ENCODE assay signal across 11 cellular contexts in the genomic region with DNA sequence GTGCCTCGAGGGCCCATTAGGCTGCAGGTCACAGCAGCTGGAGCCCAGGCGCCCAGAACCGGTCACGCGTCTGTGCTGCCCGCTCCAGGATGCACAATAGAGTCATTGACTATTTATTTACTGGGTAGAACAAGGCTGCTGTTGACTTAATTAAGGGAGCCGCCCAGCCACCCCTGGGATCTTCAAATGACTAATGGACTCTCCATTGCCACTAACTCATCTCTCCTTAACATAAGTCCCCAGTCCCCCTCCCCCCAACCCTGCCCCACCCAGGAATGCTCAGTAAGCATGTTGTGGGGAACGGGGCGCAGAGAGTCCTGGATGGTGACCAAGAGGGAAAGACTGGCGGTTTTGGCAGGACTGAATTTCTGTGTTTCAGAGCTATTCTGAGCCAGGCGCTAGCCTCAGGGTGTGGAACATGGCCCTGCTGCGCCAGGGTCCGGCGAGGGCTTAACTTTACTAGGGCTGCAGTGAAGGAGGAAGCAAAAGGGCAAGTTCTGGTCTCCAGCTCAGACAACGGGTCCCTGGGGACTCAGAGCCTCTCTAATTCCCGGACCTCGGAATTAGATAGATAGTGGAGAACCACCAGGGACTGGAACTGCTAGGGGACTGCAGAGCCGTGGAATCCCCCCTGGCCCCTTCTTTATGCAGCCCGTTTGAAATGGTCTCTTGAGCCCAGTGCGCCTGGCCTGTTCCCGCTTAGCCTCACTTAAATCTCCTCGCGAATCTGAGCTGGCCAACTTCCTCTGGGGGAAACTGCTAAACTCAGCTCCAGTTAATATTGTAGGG. TPM values are rescaled to one million over a fixed set of nuclear protein-coding genes. Genes with fewer than 3 reads are reported as not detected.
DNase-seq lines count a peak whose midpoint lies in the region; ATAC-seq, FAIRE-seq and TF ChIP-seq lines count a peak whose summit lies in the region.
"Had no signal": no experiment of that assay in that cellular context is flagged by ENCODE, and none has a peak within 500 bp of the region (broad histone marks: within the 10 kb centered on the region; RNA-seq: fewer than 3 reads in every experiment).

No MANE protein-coding gene starts in this region.

- no peak overlapping the region for H3K27ac ChIP-seq in A549
- H3K27ac ChIP-seq: testis had no signal

- H3K4me3 Mint-ChIP-seq in activated CD4-positive, alpha-beta memory T cell treated with anti-CD3 and anti-CD28 coated beads for 36 hours: no peak overlapping the region
- no peak overlapping the region for H3K4me3 Mint-ChIP-seq in activated naive CD4-positive, alpha-beta T cell treated with anti-CD3 and anti-CD28 coated beads for 36 hours
- H3K4me3 Mint-ChIP-seq: CD4-positive, alpha-beta T cell had no signal

- POLR2A ChIA-PET in A549 (lab: Yijun Ruan, JAX): no interaction called here
- POLR2A ChIA-PET in activated CD4-positive, alpha-beta memory T cell treated with anti-CD3 and anti-CD28 coated beads for 36 hours (lab: Charles Lee): no interaction called here

- no peaks in the 10 kb centered on the region for H3K36me3 ChIP-seq in adipocyte (ENCODE audit: control insufficient read depth, insufficient read depth, low read length, severe bottlenecking)

- 0 out of 3 replicates have a peak, but pooled peaks cover 4% of the 10 kb centered on the region for H3K4me1 ChIP-seq in A549
- H3K4me1 ChIP-seq in adipocyte (ENCODE audit: control insufficient read depth, insufficient read depth, low read length): peaks cover 19% of the 10 kb centered on the region

- no peak; a peak in 1 of 6 replicates for ATAC-seq in A549
- ATAC-seq in GM18867 (IDR thresholded peaks at IDR 0.05; ENCODE audit: unreplicated experiment): no peak

- FAIRE-seq in A549 (lab: Jason Lieb, UNC) (no peak), H54 (lab: Jason Lieb, UNC) (no peak)

- no peak for TF ChIP-seq POLR2A in A549 (IDR thresholded peaks at IDR 0.05; ENCODE audit: low read length)
- TF ChIP-seq POLR2A in H54 (IDR thresholded peaks at IDR 0.05; ENCODE audit: low read depth, low read length): no peak

- no peaks in the 10 kb centered on the region for H3K4me1 Mint-ChIP-seq in activated CD4-positive, alpha-beta memory T cell treated with anti-CD3 and anti-CD28 coated beads for 36 hours (ENCODE audit: low read depth)
- H3K4me1 Mint-ChIP-seq in activated naive CD4-positive, alpha-beta T cell treated with anti-CD3 and anti-CD28 coated beads for 36 hours (ENCODE audit: low read depth): peaks cover 3% of the 10 kb centered on the region

- no peak overlapping the region for H3K9ac ChIP-seq in adipocyte (ENCODE audit: low read length)

- H3K4me3 ChIP-seq in A549: no peak overlapping the region
- peak overlapping the region; percentile 75 for H3K4me3 ChIP-seq in adipocyte (ENCODE audit: low read length)

- intact Hi-C loops in activated CD4-positive, alpha-beta memory T cell treated with anti-CD3 and anti-CD28 coated beads for 36 hours (cut with micrococcal nuclease): no loop called here
- intact Hi-C loops in activated naive CD4-positive, alpha-beta T cell treated with anti-CD3 and anti-CD28 coated beads for 36 hours (cut with micrococcal nuclease): no loop called here

- no peak for TF ChIP-seq RAD21 in A549 (conservative IDR thresholded peaks at IDR 0.05 in 1 of 2, IDR thresholded peaks at IDR 0.05 in 1 of 2)

- H3K27me3 ChIP-seq in adipocyte (replicated peaks; ENCODE audit: control insufficient read depth, insufficient read depth, low read length): peaks cover 21% of the 10 kb centered on the region
- H3K27me3 ChIP-seq: testis had no signal

- no peak overlapping the region for H3K27ac Mint-ChIP-seq in activated CD4-positive, alpha-beta memory T cell treated with anti-CD3 and anti-CD28 coated beads for 36 hours
- no peak overlapping the region for H3K27ac Mint-ChIP-seq in activated naive CD4-positive, alpha-beta T cell treated with anti-CD3 and anti-CD28 coated beads for 36 hours
- H3K27ac Mint-ChIP-seq: CD4-positive, alpha-beta T cell had no signal

- H3K27me3 Mint-ChIP-seq in activated CD4-positive, alpha-beta memory T cell treated with anti-CD3 and anti-CD28 coated beads for 36 hours: peaks cover 27% of the 10 kb centered on the region
- peaks cover 47% of the 10 kb centered on the region for H3K27me3 Mint-ChIP-seq in activated naive CD4-positive, alpha-beta T cell treated with anti-CD3 and anti-CD28 coated beads for 36 hours (ENCODE audit: low read depth)

- TF ChIP-seq EP300 in A549 (IDR thresholded peaks at IDR 0.05): no peak

- no peaks in the 10 kb centered on the region for H3K36me3 Mint-ChIP-seq in activated CD4-positive, alpha-beta memory T cell treated with anti-CD3 and anti-CD28 coated beads for 36 hours
- no peaks in the 10 kb centered on the region for H3K36me3 Mint-ChIP-seq in activated naive CD4-positive, alpha-beta T cell treated with anti-CD3 and anti-CD28 coated beads for 36 hours (ENCODE audit: low read depth)

- H3K4me2 ChIP-seq in A549: peak overlapping the region; percentile 94; the same call in 2 of the 3 replicates

- DNase-seq in A549 (ENCODE audit: low read depth in 1 of 2, low spot score in 1 of 2) (no peak), H54 (ENCODE audit: insufficient read length, low spot score) (peak; percentile 2), adipocyte (ENCODE audit: low read depth) (peak; percentile 46), iPS-NIHi7 (ENCODE audit: extremely low spot score) (peak; percentile 39), SKM-1 treated with dmso at 0.1 percent for 144 hours (lab: John Stamatoyannopoulos, UW; ENCODE audit: unreplicated experiment) (no peak)
- DNase-seq in activated CD4-positive, alpha-beta memory T cell treated with anti-CD3 and anti-CD28 coated beads for 36 hours: no peak
- no peak for DNase-seq in activated naive CD4-positive, alpha-beta T cell treated with anti-CD3 and anti-CD28 coated beads for 36 hours
- DNase-seq: aorta; CD4-positive, alpha-beta T cell; testis had no signal

- H3K9me3 ChIP-seq in A549: no peaks in the 10 kb centered on the region
- H3K9me3 ChIP-seq in adipocyte (ENCODE audit: control insufficient read depth, low read length): no peaks in the 10 kb centered on the region
- H3K9me3 ChIP-seq: testis had no signal

- TF ChIP-seq CTCF in A549 (IDR thresholded peaks at IDR 0.05): no peak

- no peaks in the 10 kb centered on the region for H3K9me3 Mint-ChIP-seq in activated CD4-positive, alpha-beta memory T cell treated with anti-CD3 and anti-CD28 coated beads for 36 hours
- no peaks in the 10 kb centered on the region for H3K9me3 Mint-ChIP-seq in activated naive CD4-positive, alpha-beta T cell treated with anti-CD3 and anti-CD28 coated beads for 36 hours

- CTCF ChIA-PET in A549 (lab: Yijun Ruan, JAX): no interaction called here
- CTCF ChIA-PET in activated CD4-positive, alpha-beta memory T cell treated with anti-CD3 and anti-CD28 coated beads for 36 hours (lab: Charles Lee): no interaction called here
- CTCF ChIA-PET in activated naive CD4-positive, alpha-beta T cell treated with anti-CD3 and anti-CD28 coated beads for 36 hours (lab: Charles Lee): no interaction called here

- WGBS in A549 (ENCODE audit: missing lambda C conversion rate): 8% methylated on average over 13 of the region's 23 CpGs

TF ChIP-seq in A549, 52 proteins besides CTCF, POLR2A, EP300 and RAD21:
- TF ChIP-seq HDAC2 (IDR thresholded peaks at IDR 0.05) (no peak), ZSCAN20 (CRISPR knock-in tag; IDR thresholded peaks at IDR 0.05) (no peak), NR3C1 (IDR thresholded peaks at IDR 0.05) (no peak), FOSB (CRISPR knock-in tag; IDR thresholded peaks at IDR 0.05) (no peak), POLR2AphosphoS2 (conservative IDR thresholded peaks at IDR 0.05; ENCODE audit: low read length) (no peak), HEYL (CRISPR knock-in tag; IDR thresholded peaks at IDR 0.05) (no peak), ESRRA (IDR thresholded peaks at IDR 0.05; ENCODE audit: borderline replicate concordance, low read length) (no peak), HOXB5 (CRISPR knock-in tag; IDR thresholded peaks at IDR 0.05) (no peak), JUNB (IDR thresholded peaks at IDR 0.05) (no peak), FOXS1 (CRISPR knock-in tag; IDR thresholded peaks at IDR 0.05) (no peak), KDM5A (IDR thresholded peaks at IDR 0.05) (no peak)
- TF ChIP-seq, protein P1, sequence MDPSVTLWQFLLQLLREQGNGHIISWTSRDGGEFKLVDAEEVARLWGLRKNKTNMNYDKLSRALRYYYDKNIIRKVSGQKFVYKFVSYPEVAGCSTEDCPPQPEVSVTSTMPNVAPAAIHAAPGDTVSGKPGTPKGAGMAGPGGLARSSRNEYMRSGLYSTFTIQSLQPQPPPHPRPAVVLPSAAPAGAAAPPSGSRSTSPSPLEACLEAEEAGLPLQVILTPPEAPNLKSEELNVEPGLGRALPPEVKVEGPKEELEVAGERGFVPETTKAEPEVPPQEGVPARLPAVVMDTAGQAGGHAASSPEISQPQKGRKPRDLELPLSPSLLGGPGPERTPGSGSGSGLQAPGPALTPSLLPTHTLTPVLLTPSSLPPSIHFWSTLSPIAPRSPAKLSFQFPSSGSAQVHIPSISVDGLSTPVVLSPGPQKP (IDR thresholded peaks at IDR 0.05; ENCODE audit: low read depth, low read length): no peak

RNA-seq across cellular contexts. Expression of gene GRIK2, which starts 1.5 kb away (rescaled TPM):
- polyA plus RNA-seq in A549 (2011; rRNA removed) (0.56 and 0.63 TPM in 2 replicates), A549 (2017; fragmentation: RNase III; extraction: RNeasy Plus Mini Kit Qiagen cat#74134 plus additional on column Dnase treatment) (0.51 to 0.65 TPM (median 0.55 TPM) in 3 replicates)
- polyA plus RNA-seq in A549 (2012; cell fraction: cytosol; rRNA removed): 0.07 and 0.08 TPM in 2 replicates
- polyA plus RNA-seq in A549 (2012; cell fraction: nucleus; rRNA removed): 0.06 and 0.10 TPM in 2 replicates
- polyA minus RNA-seq in A549 (2011; rRNA and poly(A)+ RNA removed): 1.3 and 1.4 TPM in 2 replicates
- not detected for total RNA-seq in activated CD4-positive, alpha-beta memory T cell treated with anti-CD3 and anti-CD28 coated beads for 36 hours
- not detected for total RNA-seq in activated naive CD4-positive, alpha-beta T cell treated with anti-CD3 and anti-CD28 coated beads for 36 hours
- total RNA-seq: CD4-positive, alpha-beta T cell had no signal

Comparison
In these comparisons a context has a peak if more than half of its experiments do, and no peak if none do; other contexts are left out.
1. DNase-seq: peak in H54 (single experiment), adipocyte (single experiment) and iPS-NIHi7 (single experiment); none in A549 (0 of 2), activated CD4-positive, alpha-beta memory T cell treated with anti-CD3 and anti-CD28 coated beads for 36 hours (single experiment), SKM-1 treated with dmso at 0.1 percent for 144 hours (single experiment) and activated naive CD4-positive, alpha-beta T cell treated with anti-CD3 and anti-CD28 coated beads for 36 hours (single experiment).